Comparison of ENCODE assay signal across 18 cellular contexts in the genomic region with DNA sequence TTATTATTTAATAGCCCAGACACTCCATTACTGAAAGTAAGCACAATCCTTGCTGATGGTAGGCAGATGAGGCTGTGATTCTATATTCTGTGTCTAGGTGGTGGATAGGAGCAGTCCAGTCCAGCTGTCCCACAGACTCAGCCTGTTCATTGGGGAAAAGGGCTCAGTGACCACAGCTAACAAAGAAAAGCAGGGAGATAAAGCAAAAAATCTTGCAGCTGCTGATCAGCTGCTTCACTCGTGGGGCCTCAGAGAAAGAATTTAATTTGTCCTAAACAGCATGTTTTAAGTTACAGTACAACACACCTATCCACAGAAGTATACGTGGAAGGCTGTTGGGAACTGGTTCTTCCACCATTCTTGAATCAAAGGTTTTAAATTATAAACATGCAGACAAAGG. TPM values are rescaled to one million over a fixed set of nuclear protein-coding genes. Genes with fewer than 3 reads are reported as not detected.
DNase-seq lines count a peak whose midpoint lies in the region; TF ChIP-seq lines count a peak whose summit lies in the region.
"Had no signal": no experiment of that assay in that cellular context is flagged by ENCODE, and none has a peak within 500 bp of the region (broad histone marks: within the 10 kb centered on the region; RNA-seq: fewer than 3 reads in every experiment).

No MANE protein-coding gene starts in this region.

- H2AFZ ChIP-seq in osteoblast (ENCODE audit: low read length) (peak overlapping the region; percentile 21), trophoblast cell (ENCODE audit: insufficient read depth, low read length, poor library complexity) (no peak overlapping the region)

- H2BK5ac ChIP-seq in mesendoderm (ENCODE audit: low read length) (no peak overlapping the region), trophoblast cell (ENCODE audit: low read depth, low read length, poor library complexity) (no peak overlapping the region)

- peak overlapping the region; percentile 93 for H3K27ac Mint-ChIP-seq in glutamatergic neuron (ENCODE audit: unreplicated experiment)
- no peak overlapping the region for H3K27ac Mint-ChIP-seq in activated CD4-positive, alpha-beta memory T cell treated with anti-CD3 and anti-CD28 coated beads for 36 hours
- H3K27ac Mint-ChIP-seq: CD8-positive, alpha-beta memory T cell had no signal

- peaks cover 20% of the 10 kb centered on the region for H3K9me3 Mint-ChIP-seq in glutamatergic neuron (ENCODE audit: unreplicated experiment)
- H3K9me3 Mint-ChIP-seq in activated CD4-positive, alpha-beta memory T cell treated with anti-CD3 and anti-CD28 coated beads for 36 hours: no peaks in the 10 kb centered on the region

- no peak overlapping the region for H3K27ac ChIP-seq in osteoblast (ENCODE audit: low read depth, low read length)
- H3K27ac ChIP-seq in testis: no peak overlapping the region
- H3K27ac ChIP-seq in mesendoderm (ENCODE audit: low read depth, low read length): no peak overlapping the region
- H3K27ac ChIP-seq in trophoblast cell (ENCODE audit: low read depth, low read length): no peak overlapping the region
- H3K27ac ChIP-seq: BLaER1, RWPE1, SJSA1 had no signal

- H3K4ac ChIP-seq in mesendoderm (ENCODE audit: low read depth, low read length) (no peak overlapping the region), trophoblast cell (ENCODE audit: low read depth, low read length) (no peak overlapping the region)

- H2BK15ac ChIP-seq in mesendoderm (replicated peaks; ENCODE audit: low read depth): no peak overlapping the region

- H4K8ac ChIP-seq in mesendoderm (ENCODE audit: low read depth, low read length) (no peak overlapping the region), trophoblast cell (ENCODE audit: low read depth, low read length) (no peak overlapping the region)

- H3K79me1 ChIP-seq in mesendoderm (ENCODE audit: low read length) (no peaks in the 10 kb centered on the region), trophoblast cell (ENCODE audit: low read length) (no peaks in the 10 kb centered on the region)

- no peak overlapping the region for H3K14ac ChIP-seq in trophoblast cell (ENCODE audit: low read length)

- no peak overlapping the region for H3K9ac ChIP-seq in mesendoderm (ENCODE audit: low read length)
- H3K9ac ChIP-seq in trophoblast cell (ENCODE audit: low read length): no peak overlapping the region
- H3K9ac ChIP-seq: BLaER1 had no signal

- 46 to 53% methylated on average over 2 of the region's 2 CpGs for WGBS in testis, 2 donors
- WGBS in mesendoderm (ENCODE audit: extremely low coverage, insufficient coverage, low lambda C conversion rate): no CpG with 5 or more reads among the region's 2 CpGs
- no CpG with 5 or more reads among the region's 2 CpGs for WGBS in trophoblast cell (ENCODE audit: extremely low coverage, insufficient coverage, insufficient read length)

- H3K79me2 ChIP-seq in osteoblast (ENCODE audit: insufficient read depth, low read length) (no peaks in the 10 kb centered on the region), mesendoderm (ENCODE audit: control insufficient read depth, insufficient read depth, low read length) (no peaks in the 10 kb centered on the region), trophoblast cell (ENCODE audit: control insufficient read depth, insufficient read depth, low read length, poor library complexity) (no peaks in the 10 kb centered on the region)

- H2BK120ac ChIP-seq in mesendoderm (ENCODE audit: low read depth, low read length): no peak overlapping the region
- no peak overlapping the region for H2BK120ac ChIP-seq in trophoblast cell (ENCODE audit: insufficient read depth, low read length, poor library complexity)

- H3K36me3 Mint-ChIP-seq in glutamatergic neuron (ENCODE audit: unreplicated experiment): no peaks in the 10 kb centered on the region
- no peaks in the 10 kb centered on the region for H3K36me3 Mint-ChIP-seq in activated CD4-positive, alpha-beta memory T cell treated with anti-CD3 and anti-CD28 coated beads for 36 hours
- H3K36me3 Mint-ChIP-seq: CD8-positive, alpha-beta memory T cell had no signal

- H3K4me1 ChIP-seq in osteoblast (ENCODE audit: insufficient read depth, low read length): no peaks in the 10 kb centered on the region
- H3K4me1 ChIP-seq in testis: no peaks in the 10 kb centered on the region
- no peaks in the 10 kb centered on the region for H3K4me1 ChIP-seq in mesendoderm (ENCODE audit: control insufficient read depth, low read depth, low read length)
- H3K4me1 ChIP-seq in trophoblast cell (ENCODE audit: control insufficient read depth in 1 of 2, insufficient read depth in 2 of 2, low read length in 2 of 2): peaks cover 0 to 2% of the 10 kb centered on the region in 2 experiments
- H3K4me1 ChIP-seq: BLaER1, HAP-1, SJSA1 had no signal

- TF ChIP-seq POLR2A in testis (IDR thresholded peaks at IDR 0.05): no peak

- POLR2A ChIA-PET in activated CD4-positive, alpha-beta memory T cell treated with anti-CD3 and anti-CD28 coated beads for 36 hours (lab: Charles Lee): no interaction called here

- H4K91ac ChIP-seq in trophoblast cell (ENCODE audit: low read depth, low read length): no peak overlapping the region

- peak; percentile 46 for DNase-seq in SK-MEL-5 (ENCODE audit: low read depth, low spot score)
- peak; percentile 54 for DNase-seq in glutamatergic neuron
- no peak for DNase-seq in osteoblast (ENCODE audit: insufficient read length, low spot score, missing footprints)
- peak; percentile 18 for DNase-seq in testis
- no peak for DNase-seq in mesendoderm
- no peak for DNase-seq in activated CD4-positive, alpha-beta memory T cell treated with anti-CD3 and anti-CD28 coated beads for 36 hours
- no peak for DNase-seq in trophoblast cell
- DNase-seq: CD8-positive, alpha-beta memory T cell; IMR-90; Kasumi-1; NCI-H1417; NCI-H2029 treated with DMSO at 0.1 percent for 48 hours; NCI-H524 treated with DMSO at 0.1 percent for 48 hours; NK-92 treated with Interleukin-12 subunit alpha and Interleukin-12 subunit beta, amount 100 ng/mL, for 24 hours had no signal

- peak overlapping the region; percentile 71 for H3K4me3 Mint-ChIP-seq in glutamatergic neuron (ENCODE audit: unreplicated experiment)
- H3K4me3 Mint-ChIP-seq in activated CD4-positive, alpha-beta memory T cell treated with anti-CD3 and anti-CD28 coated beads for 36 hours: no peak overlapping the region
- H3K4me3 Mint-ChIP-seq: CD8-positive, alpha-beta memory T cell had no signal

- H3K4me2 ChIP-seq in osteoblast (ENCODE audit: insufficient read depth, low read length) (no peak overlapping the region), mesendoderm (ENCODE audit: low read length) (no peak overlapping the region), trophoblast cell (ENCODE audit: low read length) (no peak overlapping the region)
- H3K4me2 ChIP-seq: BLaER1 had no signal

- H3K23ac ChIP-seq in mesendoderm (ENCODE audit: low read length) (no peak overlapping the region), trophoblast cell (ENCODE audit: low read length) (no peak overlapping the region)

- H3K18ac ChIP-seq in mesendoderm (ENCODE audit: low read length) (no peak overlapping the region), trophoblast cell (ENCODE audit: low read length) (no peak overlapping the region)

- intact Hi-C loops in testis (cut with DNase I; ENCODE audit: low total_unique reads): no loop called here
- intact Hi-C loops in activated CD4-positive, alpha-beta memory T cell treated with anti-CD3 and anti-CD28 coated beads for 36 hours (cut with micrococcal nuclease): no loop called here

- no peak overlapping the region for H2BK12ac ChIP-seq in trophoblast cell (ENCODE audit: low read length)

- CTCF ChIA-PET in activated CD4-positive, alpha-beta memory T cell treated with anti-CD3 and anti-CD28 coated beads for 36 hours (lab: Charles Lee): no interaction called here

- TF ChIP-seq CTCF in glutamatergic neuron (IDR thresholded peaks at IDR 0.05; ENCODE audit: partially characterized antibody, unreplicated experiment): no peak
- TF ChIP-seq CTCF in osteoblast (IDR thresholded peaks at IDR 0.05; ENCODE audit: extremely low read depth, low read depth, low read length): no peak
- no peak for TF ChIP-seq CTCF in testis (IDR thresholded peaks at IDR 0.05)

- H3K27me3 ChIP-seq in osteoblast (ENCODE audit: insufficient read depth, low read length): no peaks in the 10 kb centered on the region
- H3K27me3 ChIP-seq in testis: no peaks in the 10 kb centered on the region
- no peaks in the 10 kb centered on the region for H3K27me3 ChIP-seq in mesendoderm (ENCODE audit: insufficient read depth, low read length, poor library complexity)
- no peaks in the 10 kb centered on the region for H3K27me3 ChIP-seq in trophoblast cell (ENCODE audit: insufficient read depth, low read length)
- H3K27me3 ChIP-seq: BLaER1, SJSA1 had no signal

- no peak overlapping the region for H4K5ac ChIP-seq in mesendoderm (ENCODE audit: low read length)

- H3K56ac ChIP-seq in mesendoderm (ENCODE audit: low read length): no peak overlapping the region

- no peaks in the 10 kb centered on the region for H4K20me1 ChIP-seq in osteoblast (ENCODE audit: insufficient read depth, low read length)
- H4K20me1 ChIP-seq: BLaER1 had no signal

- H2AK5ac ChIP-seq in mesendoderm (ENCODE audit: low read length) (no peak overlapping the region), trophoblast cell (ENCODE audit: low read length) (no peak overlapping the region)

- H3K27me3 Mint-ChIP-seq in glutamatergic neuron (ENCODE audit: unreplicated experiment): peaks cover 7% of the 10 kb centered on the region
- H3K27me3 Mint-ChIP-seq in activated CD4-positive, alpha-beta memory T cell treated with anti-CD3 and anti-CD28 coated beads for 36 hours: peaks cover 2% of the 10 kb centered on the region
- H3K27me3 Mint-ChIP-seq: CD8-positive, alpha-beta memory T cell had no signal

- no peaks in the 10 kb centered on the region for H3K9me3 ChIP-seq in osteoblast (ENCODE audit: low read depth, low read length)
- H3K9me3 ChIP-seq in testis: no peaks in the 10 kb centered on the region
- no peaks in the 10 kb centered on the region for H3K9me3 ChIP-seq in trophoblast cell (ENCODE audit: insufficient read depth, low read depth, low read length)
- H3K9me3 ChIP-seq: BLaER1, HAP-1, SJSA1 had no signal

- peaks cover 78% of the 10 kb centered on the region for H3K4me1 Mint-ChIP-seq in glutamatergic neuron (ENCODE audit: low read depth, unreplicated experiment)
- no peaks in the 10 kb centered on the region for H3K4me1 Mint-ChIP-seq in activated CD4-positive, alpha-beta memory T cell treated with anti-CD3 and anti-CD28 coated beads for 36 hours (ENCODE audit: low read depth)
- H3K4me1 Mint-ChIP-seq: CD8-positive, alpha-beta memory T cell had no signal

- H3K4me3 ChIP-seq in osteoblast (ENCODE audit: insufficient read depth, low read length) (no peak overlapping the region), testis (no peak overlapping the region), mesendoderm (ENCODE audit: low read length) (no peak overlapping the region), trophoblast cell (ENCODE audit: low read depth, low read length) (no peak overlapping the region)
- H3K4me3 ChIP-seq: BLaER1, HAP-1, SJSA1 had no signal

- no peak overlapping the region for H4K12ac ChIP-seq in trophoblast cell (ENCODE audit: low read depth, low read length)

- in situ Hi-C loops in SK-MEL-5 (cut with HindIII; ENCODE audit: low pct_unique_long_range_greater_than_20kb, low sequenced_read_pairs): no loop called here

- H3K36me3 ChIP-seq in osteoblast (ENCODE audit: insufficient read depth, low read length) (no peaks in the 10 kb centered on the region), testis (ENCODE audit: low read depth, missing control alignments) (no peaks in the 10 kb centered on the region), mesendoderm (ENCODE audit: control insufficient read depth, insufficient read depth, low read length) (no peaks in the 10 kb centered on the region), trophoblast cell (ENCODE audit: control insufficient read depth in 1 of 2, insufficient read depth in 2 of 2, low read length in 2 of 2) (no peaks in the 10 kb centered on the region)
- H3K36me3 ChIP-seq: BLaER1, HAP-1, SJSA1 had no signal

RNA-seq across cellular contexts. Expression of a gene that starts 40.7 kb away (rescaled TPM):
- 83.9 and 91.1 TPM in 2 replicates for total RNA-seq in SK-MEL-5 (2014; rRNA removed; shearing (Covaris generic))
- 30.4 and 49.9 TPM in 2 replicates for polyA plus RNA-seq in SK-MEL-5 (2015; cell fraction: cytosol; rRNA removed)
- 41.5 and 47.2 TPM in 2 replicates for polyA plus RNA-seq in SK-MEL-5 (2015; cell fraction: nucleus; rRNA removed)
- 1,513 TPM for total RNA-seq in glutamatergic neuron (ENCODE audit: unreplicated experiment)
- total RNA-seq in osteoblast: 68.4 and 79.6 TPM in 2 replicates
- 10 to 100 TPM; 28.0 to 28.6 TPM for total RNA-seq in testis
- 40.0 TPM for polyA plus RNA-seq in testis (ENCODE audit: insufficient read depth, low read depth, low replicate concordance)
- polyA plus RNA-seq in mesendoderm (2013, experiment 1 of 2): 17.9 TPM
- polyA plus RNA-seq in mesendoderm (2013, experiment 2 of 2): 16.8 TPM
- 1 to 10 TPM in 1 of 2 experiments, under 1 TPM in 1; 0.82 to 1.2 TPM for total RNA-seq in activated CD4-positive, alpha-beta memory T cell treated with anti-CD3 and anti-CD28 coated beads for 36 hours
- 0.69 and 0.74 TPM in 2 replicates for polyA plus RNA-seq in trophoblast cell (2013)
- polyA plus RNA-seq: CD8-positive, alpha-beta memory T cell had no signal

Comparison
In these comparisons a context has a peak if more than half of its experiments do, and no peak if none do; other contexts are left out.
1. DNase-seq: peak in SK-MEL-5 (single experiment), glutamatergic neuron (single experiment) and testis (single experiment); none in osteoblast (single experiment), mesendoderm (single experiment), activated CD4-positive, alpha-beta memory T cell treated with anti-CD3 and anti-CD28 coated beads for 36 hours (single experiment) and trophoblast cell (0 of 2).
2. RNA of a gene that starts 40.7 kb away (total RNA-seq): 1,513 TPM in glutamatergic neuron (single experiment); 83.9 to 91.1 TPM in SK-MEL-5, 68.4 to 79.6 TPM in osteoblast, 28.0 to 28.6 TPM in testis and 0.82 to 1.2 TPM in activated CD4-positive, alpha-beta memory T cell treated with anti-CD3 and anti-CD28 coated beads for 36 hours; every median in the first group is over 10 times any median in the second.